Comparison of ENCODE assay signal across 20 cellular contexts in the genomic region with DNA sequence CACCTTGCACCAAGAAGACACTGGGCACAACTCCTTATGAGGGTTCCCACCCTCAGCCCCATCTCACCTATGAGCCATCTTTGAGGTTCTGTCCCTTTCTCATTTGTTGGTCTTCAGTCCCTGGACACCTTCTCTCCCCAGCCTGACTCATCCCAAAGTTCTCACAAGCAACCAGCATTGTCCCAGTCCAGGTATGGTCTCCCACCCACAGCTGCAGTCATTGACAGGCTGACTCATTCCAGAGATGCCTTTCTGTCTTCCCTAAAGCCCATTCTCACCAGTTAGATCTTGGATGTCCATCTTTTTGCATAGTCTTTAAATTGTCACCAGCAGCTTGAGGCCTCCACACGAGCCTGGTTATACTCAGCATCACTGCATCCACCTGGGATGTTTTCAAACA. TPM values are rescaled to one million over a fixed set of nuclear protein-coding genes. Genes with fewer than 3 reads are reported as not detected.
"Had no signal": no experiment of that assay in that cellular context is flagged by ENCODE, and none has a peak within 500 bp of the region (broad histone marks: within the 10 kb centered on the region; RNA-seq: fewer than 3 reads in every experiment).

No MANE protein-coding gene starts in this region.

- H3K4me2 ChIP-seq: hepatocyte had no signal

- H3K27me3 ChIP-seq: hepatocyte, uterus had no signal

- H3K79me2 ChIP-seq: hepatocyte had no signal

- H3K4me3 Mint-ChIP-seq: activated CD8-positive, alpha-beta T cell treated with anti-CD3 and anti-CD28 coated beads for 36 hours; nephron; stimulated activated naive B cell treated with anti-CD40 and anti-IgM and Interleukin-4, amounts not matched to agents 10 μg/mL and 1 μg/mL and 100 μg/mL, for 72 hours; WTC11 had no signal

- DNase-seq: activated CD4-positive, alpha-beta T cell treated with anti-CD3 and anti-CD28 coated beads for 4 hours; activated CD8-positive, alpha-beta T cell treated with anti-CD3 and anti-CD28 coated beads for 36 hours; activated effector memory CD4-positive, alpha-beta T cell treated with anti-CD3 and anti-CD28 coated beads, Interleukin-2, amount 50 U/mL, for 16 hours; activated T-cell treated with anti-CD3 and anti-CD28 coated beads, Interleukin-2, amount 50 U/mL, for 48 hours; cortex of kidney; effector CD4-positive, alpha-beta T cell; islet precursor cell; left lung; mesendoderm; occipital lobe; stimulated activated CD4-positive, alpha-beta T cell treated with anti-CD3 and anti-CD28 coated beads, Interleukin-12 subunit alpha, Interleukin-12 subunit beta, amount 100 ng/mL, for 4 hours; stimulated activated naive B cell treated with anti-CD40 and anti-IgM and Interleukin-4, amounts not matched to agents 10 μg/mL and 1 μg/mL and 100 μg/mL, for 72 hours; SW 1271; uterus had no signal

- H2AFZ ChIP-seq: hepatocyte had no signal

- H3K27ac Mint-ChIP-seq: activated CD8-positive, alpha-beta T cell treated with anti-CD3 and anti-CD28 coated beads for 36 hours; activated naive CD4-positive, alpha-beta T cell treated with anti-CD3 and anti-CD28 coated beads, Interleukin-2, amount 50 U/mL, for 72 hours; nephron; progenitor cell of endocrine pancreas; stimulated activated naive B cell treated with anti-CD40 and anti-IgM and Interleukin-4, amounts not matched to agents 10 μg/mL and 1 μg/mL and 100 μg/mL, for 72 hours; WTC11 had no signal

- H3K36me3 Mint-ChIP-seq: activated naive CD4-positive, alpha-beta T cell treated with anti-CD3 and anti-CD28 coated beads, Interleukin-2, amount 50 U/mL, for 72 hours; stimulated activated naive B cell treated with anti-CD40 and anti-IgM and Interleukin-4, amounts not matched to agents 10 μg/mL and 1 μg/mL and 100 μg/mL, for 72 hours; WTC11 had no signal

- H3K9me3 ChIP-seq: left lung, uterus had no signal

- H3K27ac ChIP-seq: hepatocyte, left lung, uterus had no signal

- H3K36me3 ChIP-seq: left lung, uterus had no signal

- H3K4me3 ChIP-seq: hepatocyte, left lung, uterus had no signal

- H3K9me3 Mint-ChIP-seq: activated CD8-positive, alpha-beta T cell treated with anti-CD3 and anti-CD28 coated beads for 36 hours; activated naive CD4-positive, alpha-beta T cell treated with anti-CD3 and anti-CD28 coated beads, Interleukin-2, amount 50 U/mL, for 72 hours; nephron; stimulated activated naive B cell treated with anti-CD40 and anti-IgM and Interleukin-4, amounts not matched to agents 10 μg/mL and 1 μg/mL and 100 μg/mL, for 72 hours; WTC11 had no signal

- ATAC-seq: activated CD8-positive, alpha-beta T cell treated with anti-CD3 and anti-CD28 coated beads for 36 hours; left lung; stimulated activated naive B cell treated with anti-CD40 and anti-IgM and Interleukin-4, amounts not matched to agents 10 μg/mL and 1 μg/mL and 100 μg/mL, for 72 hours; WTC11 had no signal

RNA-seq across cellular contexts. Expression of gene BMPR1A, which starts 26.7 kb away (rescaled TPM):
- total RNA-seq: endothelial cell of umbilical vein had no signal
- polyA plus RNA-seq: endothelial cell of umbilical vein had no signal
